Comparison of ENCODE assay signal across 8 cellular contexts in the genomic region with DNA sequence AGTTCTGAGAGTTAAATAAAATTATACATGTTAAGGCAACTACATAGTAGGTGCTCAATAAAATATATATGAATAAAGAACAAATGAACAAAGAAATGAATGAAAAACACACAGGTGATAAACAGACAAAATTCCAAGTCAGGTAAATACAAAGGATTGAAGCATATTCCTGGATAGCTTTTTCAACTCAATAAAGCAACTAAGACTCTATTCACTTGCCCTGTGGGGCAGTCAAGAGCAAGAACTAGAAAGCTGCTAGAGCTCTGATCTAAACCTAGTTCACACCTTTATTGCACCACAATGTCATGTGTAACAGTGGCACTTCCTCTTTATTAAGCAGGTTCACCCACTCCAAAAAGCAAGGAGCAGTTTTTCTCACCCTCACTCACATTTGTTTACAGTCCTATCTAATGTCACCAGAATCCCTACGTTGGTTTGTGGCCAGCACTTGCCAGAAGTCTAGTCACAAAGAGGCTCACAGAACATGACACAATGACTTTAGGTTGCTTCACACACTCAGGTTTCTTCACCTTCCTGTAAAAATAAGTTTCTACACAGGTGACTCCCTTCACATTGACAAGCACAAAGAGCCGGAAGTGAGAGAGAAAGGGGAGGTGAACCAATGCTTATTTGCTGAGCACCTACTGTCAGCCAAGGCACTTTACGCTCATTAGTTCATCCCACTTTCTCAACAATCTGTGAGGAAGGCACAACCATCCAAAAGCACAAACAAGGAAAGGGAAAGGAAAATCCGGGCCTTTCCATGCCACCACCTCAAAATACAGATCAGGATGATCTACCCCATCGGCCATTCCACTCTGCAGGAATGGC.
DNase-seq lines count a peak whose midpoint lies in the region; ATAC-seq, FAIRE-seq and TF ChIP-seq lines count a peak whose summit lies in the region.

No MANE protein-coding gene starts in this region.

- peak overlapping the region; percentile 45 for H3K27ac Mint-ChIP-seq in Calu3 (ENCODE audit: unreplicated experiment)

- H3K27me3 ChIP-seq in keratinocyte (ENCODE audit: control insufficient read depth, extremely low read depth, insufficient read depth, low read length) (no peaks in the 10 kb centered on the region), suprapubic skin (no peaks in the 10 kb centered on the region)

- TF ChIP-seq EP300 in suprapubic skin (IDR thresholded peaks at IDR 0.05): no peak

- 85% methylated on average over 5 of the region's 5 CpGs for WGBS in suprapubic skin

- CTCF ChIA-PET in Calu3 (lab: Charles Lee): interaction anchor here (0.6 to 0.7 kb wide), 4 partner anchors 97 to 360 kb away, joined by 3 to 5 read pairs (median 3); no protein-coding TSS in a partner anchor

- peak; percentile 61 for ATAC-seq in GM21576 (IDR thresholded peaks at IDR 0.05; ENCODE audit: unreplicated experiment)

- no peak overlapping the region for H3K4me2 ChIP-seq in keratinocyte (ENCODE audit: control insufficient read depth, extremely low read depth, insufficient read depth, low read depth, low read length)

- FAIRE-seq in keratinocyte (lab: Jason Lieb, UNC): no peak

- no TSS peak for BruUV-seq in Calu3 (replicated peaks; lab: Mats Ljungman, UMichigan)

- H3K36me3 ChIP-seq in keratinocyte (ENCODE audit: control insufficient read depth in 2 of 2, extremely low read depth in 1 of 2, insufficient read depth in 2 of 2, low read length in 2 of 2): peaks cover 15 to 23% of the 10 kb centered on the region in 2 experiments
- H3K36me3 ChIP-seq in suprapubic skin: peaks cover 29% of the 10 kb centered on the region

- no peaks in the 10 kb centered on the region for H3K9me1 ChIP-seq in keratinocyte (ENCODE audit: control insufficient read depth, extremely low read depth, insufficient read depth, low read length)

- H3K9me3 ChIP-seq in keratinocyte (ENCODE audit: control insufficient read depth, low read depth, low read length) (no peaks in the 10 kb centered on the region), suprapubic skin (no peaks in the 10 kb centered on the region)

- H3K4me3 Mint-ChIP-seq in Calu3 (ENCODE audit: low read depth, unreplicated experiment): no peak overlapping the region

- H3K79me2 ChIP-seq in keratinocyte (ENCODE audit: control insufficient read depth, insufficient read depth, low read length): peaks cover 17% of the 10 kb centered on the region

- dilution Hi-C loops in keratinocyte (cut with MboI; ENCODE audit: extremely low pct_ligation_motif_present, low sequenced_read_pairs): no loop called here

- no peaks in the 10 kb centered on the region for H4K20me1 ChIP-seq in keratinocyte (ENCODE audit: control insufficient read depth, extremely low read depth, insufficient read depth, low read length)

- H3K4me3 ChIP-seq in LNCaP clone FGC (ENCODE audit: low read depth, low read length) (no peak overlapping the region), keratinocyte (ENCODE audit: control insufficient read depth in 2 of 3, extremely low read depth in 1 of 3, insufficient read depth in 2 of 3, low read depth in 1 of 3, low read length in 3 of 3) (no peak overlapping the region), suprapubic skin (no peak overlapping the region)

- peaks cover 11% of the 10 kb centered on the region for H3K36me3 Mint-ChIP-seq in Calu3 (ENCODE audit: insufficient read depth, unreplicated experiment)

- DNase-seq in Calu3 (no peak), LNCaP clone FGC (ENCODE audit: low read depth) (peak; percentile 23), keratinocyte (ENCODE audit: low read depth, low spot score) (no peak), suprapubic skin (ENCODE audit: low spot score in 2 of 2) (no peak), islet precursor cell (no peak), NCI-H187 (lab: John Stamatoyannopoulos, UW) (no peak)
- peak in 2 of 3 experiments; percentile 18 to 20 for DNase-seq in activated CD8-positive, alpha-beta memory T cell treated with anti-CD3 and anti-CD28 coated beads for 48 hours (ENCODE audit: low read depth in 2 of 3, low spot score in 2 of 3)

- H3K4me1 ChIP-seq in keratinocyte (ENCODE audit: control insufficient read depth, extremely low read depth, insufficient read depth, low read length): no peaks in the 10 kb centered on the region
- H3K4me1 ChIP-seq in suprapubic skin: no peaks in the 10 kb centered on the region

- no peak for TF ChIP-seq CTCF in Calu3 (IDR thresholded peaks at IDR 0.05; ENCODE audit: unreplicated experiment)
- TF ChIP-seq CTCF in LNCaP clone FGC (IDR thresholded peaks at IDR 0.05; ENCODE audit: control insufficient read depth, extremely low read depth, insufficient read depth): no peak
- TF ChIP-seq CTCF in keratinocyte (optimal IDR thresholded peaks at IDR 0.05 in 1 of 3, IDR thresholded peaks at IDR 0.05 in 1 of 3, conservative IDR thresholded peaks at IDR 0.05 in 1 of 3; ENCODE audit: extremely low read depth in 1 of 3, insufficient read depth in 2 of 3, low read length in 3 of 3): no peak
- no peak for TF ChIP-seq CTCF in suprapubic skin (IDR thresholded peaks at IDR 0.05)

- intact Hi-C loops in Calu3 (cut with micrococcal nuclease; ENCODE audit: unreplicated experiment): no loop called here

- no peaks in the 10 kb centered on the region for H3K4me1 Mint-ChIP-seq in Calu3 (ENCODE audit: low read depth, unreplicated experiment)

- H2AFZ ChIP-seq in keratinocyte (ENCODE audit: control insufficient read depth, low read length): no peak overlapping the region

- no peaks in the 10 kb centered on the region for H3K9me3 Mint-ChIP-seq in Calu3 (ENCODE audit: low read depth, unreplicated experiment)

- no peak overlapping the region for H3K9ac ChIP-seq in keratinocyte (ENCODE audit: control insufficient read depth, extremely low read depth, insufficient read depth, low read length)

- H3K27ac ChIP-seq in keratinocyte (ENCODE audit: control insufficient read depth, insufficient read depth, low read length): peak overlapping the region; percentile 45
- peak overlapping the region; percentile 42 for H3K27ac ChIP-seq in suprapubic skin

- TF ChIP-seq POLR2A in suprapubic skin (IDR thresholded peaks at IDR 0.05): no peak

- no peaks in the 10 kb centered on the region for H3K27me3 Mint-ChIP-seq in Calu3 (ENCODE audit: unreplicated experiment)

Comparison
In these comparisons a context has a peak if more than half of its experiments do, and no peak if none do; other contexts are left out.
1. DNase-seq: peak in LNCaP clone FGC (single experiment) and activated CD8-positive, alpha-beta memory T cell treated with anti-CD3 and anti-CD28 coated beads for 48 hours (2 of 3); none in Calu3 (single experiment), keratinocyte (single experiment), suprapubic skin (0 of 2), islet precursor cell (single experiment) and NCI-H187 (0 of 2).